ENCODE assay signal across 1 cellular context in the genomic region with DNA sequence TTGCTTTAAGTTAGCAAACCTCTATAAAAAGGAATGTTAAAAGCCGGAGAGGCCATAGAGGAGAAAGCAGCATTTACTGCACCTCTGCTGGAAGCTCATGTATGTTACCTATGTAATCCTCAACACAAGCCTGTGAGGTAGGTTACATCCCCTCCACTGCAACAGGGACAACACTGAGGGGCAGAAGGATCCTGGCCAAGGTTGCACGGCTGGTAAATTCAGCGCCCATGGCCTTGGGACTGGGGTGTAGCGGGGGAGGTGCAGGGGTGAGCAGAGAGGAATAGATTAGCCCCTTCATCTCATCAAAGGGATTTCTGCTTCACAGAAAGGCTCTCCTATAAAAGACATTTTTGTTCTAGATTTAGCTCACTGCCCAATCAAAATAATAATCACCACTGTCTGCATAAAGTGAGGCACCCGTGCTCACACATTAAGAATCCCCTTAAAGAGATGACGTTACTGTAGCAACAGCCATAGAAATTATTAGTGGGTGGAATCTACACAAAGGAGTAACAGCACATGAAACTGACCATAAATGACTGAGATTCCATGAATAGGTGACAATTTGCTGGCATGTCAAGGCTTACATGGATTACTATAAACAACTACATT.
TF ChIP-seq lines count a peak whose summit lies in the region.

No MANE protein-coding gene starts in this region.

TF ChIP-seq in liver, 16 proteins besides CTCF, POLR2A, EP300 and RAD21 (continued from another document):
- TF ChIP-seq, protein P1, sequence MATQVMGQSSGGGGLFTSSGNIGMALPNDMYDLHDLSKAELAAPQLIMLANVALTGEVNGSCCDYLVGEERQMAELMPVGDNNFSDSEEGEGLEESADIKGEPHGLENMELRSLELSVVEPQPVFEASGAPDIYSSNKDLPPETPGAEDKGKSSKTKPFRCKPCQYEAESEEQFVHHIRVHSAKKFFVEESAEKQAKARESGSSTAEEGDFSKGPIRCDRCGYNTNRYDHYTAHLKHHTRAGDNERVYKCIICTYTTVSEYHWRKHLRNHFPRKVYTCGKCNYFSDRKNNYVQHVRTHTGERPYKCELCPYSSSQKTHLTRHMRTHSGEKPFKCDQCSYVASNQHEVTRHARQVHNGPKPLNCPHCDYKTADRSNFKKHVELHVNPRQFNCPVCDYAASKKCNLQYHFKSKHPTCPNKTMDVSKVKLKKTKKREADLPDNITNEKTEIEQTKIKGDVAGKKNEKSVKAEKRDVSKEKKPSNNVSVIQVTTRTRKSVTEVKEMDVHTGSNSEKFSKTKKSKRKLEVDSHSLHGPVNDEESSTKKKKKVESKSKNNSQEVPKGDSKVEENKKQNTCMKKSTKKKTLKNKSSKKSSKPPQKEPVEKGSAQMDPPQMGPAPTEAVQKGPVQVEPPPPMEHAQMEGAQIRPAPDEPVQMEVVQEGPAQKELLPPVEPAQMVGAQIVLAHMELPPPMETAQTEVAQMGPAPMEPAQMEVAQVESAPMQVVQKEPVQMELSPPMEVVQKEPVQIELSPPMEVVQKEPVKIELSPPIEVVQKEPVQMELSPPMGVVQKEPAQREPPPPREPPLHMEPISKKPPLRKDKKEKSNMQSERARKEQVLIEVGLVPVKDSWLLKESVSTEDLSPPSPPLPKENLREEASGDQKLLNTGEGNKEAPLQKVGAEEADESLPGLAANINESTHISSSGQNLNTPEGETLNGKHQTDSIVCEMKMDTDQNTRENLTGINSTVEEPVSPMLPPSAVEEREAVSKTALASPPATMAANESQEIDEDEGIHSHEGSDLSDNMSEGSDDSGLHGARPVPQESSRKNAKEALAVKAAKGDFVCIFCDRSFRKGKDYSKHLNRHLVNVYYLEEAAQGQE (IDR thresholded peaks at IDR 0.05), result no peak
